In genomic region chr16:85614338-85615013, GRCh38 we compare ENCODE assay signal across 8 cellular contexts. TPM values are rescaled to one million over a fixed set of nuclear protein-coding genes. Genes with fewer than 3 reads are reported as not detected.
A peak's percentile ranks its signal among the peaks of the same experiment; 100 is the strongest.
DNase-seq lines count a peak whose midpoint lies in the region; ATAC-seq and TF ChIP-seq lines count a peak whose summit lies in the region.

No MANE protein-coding gene starts in this region.

- no peak for ATAC-seq in activated CD8-positive, alpha-beta T cell treated with anti-CD3 and anti-CD28 coated beads, Interleukin-2, amount 10 ng/mL, durations not matched to agents 7 days and 5 days
- ATAC-seq in GM18868 (IDR thresholded peaks at IDR 0.05; ENCODE audit: unreplicated experiment) = no peak

- peaks cover 2% of the 10 kb centered on the region for H3K36me3 Mint-ChIP-seq in activated CD4-positive, alpha-beta T cell treated with anti-CD3 and anti-CD28 coated beads, Interleukin-2, amount 10 ng/mL, durations not matched to agents 24 days and 14 days (ENCODE audit: low read depth)
- H3K36me3 Mint-ChIP-seq in activated CD8-positive, alpha-beta T cell treated with anti-CD3 and anti-CD28 coated beads, Interleukin-2, amount 10 ng/mL, durations not matched to agents 7 days and 5 days (ENCODE audit: low read depth) = peaks cover 14% of the 10 kb centered on the region
- H3K36me3 Mint-ChIP-seq in immature natural killer cell = no peaks in the 10 kb centered on the region

- peaks cover 30% of the 10 kb centered on the region for H3K4me1 Mint-ChIP-seq in activated CD4-positive, alpha-beta T cell treated with anti-CD3 and anti-CD28 coated beads, Interleukin-2, amount 10 ng/mL, durations not matched to agents 24 days and 14 days
- H3K4me1 Mint-ChIP-seq in activated CD8-positive, alpha-beta T cell treated with anti-CD3 and anti-CD28 coated beads, Interleukin-2, amount 10 ng/mL, durations not matched to agents 7 days and 5 days (ENCODE audit: low read depth) = peaks cover 57% of the 10 kb centered on the region
- peaks cover 57 to 65% of the 10 kb centered on the region in 2 donors for H3K4me1 Mint-ChIP-seq in immature natural killer cell

- no peaks in the 10 kb centered on the region for H3K36me3 ChIP-seq in thyroid gland

- TF ChIP-seq CTCF in thyroid gland (IDR thresholded peaks at IDR 0.05) = no peak

- DNase-seq in activated CD4-positive, alpha-beta T cell treated with anti-CD3 and anti-CD28 coated beads, Interleukin-2, amount 10 ng/mL, durations not matched to agents 24 days and 14 days = peak; percentile 64
- DNase-seq in activated CD4-positive, alpha-beta T cell treated with anti-CD3 and anti-CD28 coated beads for 1 hour = no peak
- peak; percentile 31 for DNase-seq in activated CD8-positive, alpha-beta T cell treated with anti-CD3 and anti-CD28 coated beads, Interleukin-2, amount 10 ng/mL, durations not matched to agents 7 days and 5 days
- DNase-seq in immature natural killer cell (no peak), thyroid gland (peak; percentile 45 to 51), T-helper 1 cell (no peak), DMS79 (lab: John Stamatoyannopoulos, UW) (no peak)

- POLR2A ChIA-PET in activated CD8-positive, alpha-beta T cell treated with anti-CD3 and anti-CD28 coated beads, Interleukin-2, amount 10 ng/mL, durations not matched to agents 7 days and 5 days (lab: Charles Lee) = interaction anchor here (1.3 to 3.2 kb wide), 2 partner anchors 44 to 60 kb away, joined by 3 to 23 read pairs; no protein-coding TSS in a partner anchor

- H3K27me3 Mint-ChIP-seq in activated CD4-positive, alpha-beta T cell treated with anti-CD3 and anti-CD28 coated beads, Interleukin-2, amount 10 ng/mL, durations not matched to agents 24 days and 14 days = peaks cover 7% of the 10 kb centered on the region
- H3K27me3 Mint-ChIP-seq in activated CD8-positive, alpha-beta T cell treated with anti-CD3 and anti-CD28 coated beads, Interleukin-2, amount 10 ng/mL, durations not matched to agents 7 days and 5 days (ENCODE audit: low read depth) = no peaks in the 10 kb centered on the region
- peaks cover 6 to 22% (median 13%) of the 10 kb centered on the region in 3 donors for H3K27me3 Mint-ChIP-seq in immature natural killer cell (ENCODE audit: low read depth in 3 of 3)

- no peak for TF ChIP-seq POLR2A in thyroid gland (IDR thresholded peaks at IDR 0.05)

- 30 to 45% methylated on average over 32 to 34 of the region's 41 CpGs for WGBS in thyroid gland, 2 donors

- CTCF ChIA-PET in activated CD8-positive, alpha-beta T cell treated with anti-CD3 and anti-CD28 coated beads, Interleukin-2, amount 10 ng/mL, durations not matched to agents 7 days and 5 days (lab: Charles Lee) = interaction anchor here (1.7 to 4.8 kb wide), 10 partner anchors 13 to 199 kb away, joined by 6 to 79 read pairs (median 29); no protein-coding TSS in a partner anchor

- peak overlapping the region; percentile 90 to 96 (median 95) for H3K27ac ChIP-seq in thyroid gland

- no peaks in the 10 kb centered on the region for H3K9me3 Mint-ChIP-seq in activated CD4-positive, alpha-beta T cell treated with anti-CD3 and anti-CD28 coated beads, Interleukin-2, amount 10 ng/mL, durations not matched to agents 24 days and 14 days
- H3K9me3 Mint-ChIP-seq in activated CD8-positive, alpha-beta T cell treated with anti-CD3 and anti-CD28 coated beads, Interleukin-2, amount 10 ng/mL, durations not matched to agents 7 days and 5 days (ENCODE audit: insufficient read depth) = no peaks in the 10 kb centered on the region
- no peaks in the 10 kb centered on the region for H3K9me3 Mint-ChIP-seq in immature natural killer cell

- H3K4me1 ChIP-seq in thyroid gland = peaks cover 67 to 72% of the 10 kb centered on the region in 2 donors

- H3K4me3 ChIP-seq in thyroid gland (replicated peaks in 1 of 3) = peak overlapping the region in 2 of 3 donors; percentile 11 to 71

- H3K27me3 ChIP-seq in thyroid gland = no peaks in the 10 kb centered on the region

- H3K27ac Mint-ChIP-seq in activated CD4-positive, alpha-beta T cell treated with anti-CD3 and anti-CD28 coated beads, Interleukin-2, amount 10 ng/mL, durations not matched to agents 24 days and 14 days = no peak overlapping the region
- no peak overlapping the region for H3K27ac Mint-ChIP-seq in activated CD8-positive, alpha-beta T cell treated with anti-CD3 and anti-CD28 coated beads, Interleukin-2, amount 10 ng/mL, durations not matched to agents 7 days and 5 days
- peak overlapping the region in 1 of 6 donors; percentile 87 for H3K27ac Mint-ChIP-seq in immature natural killer cell

- peak overlapping the region; percentile 51 for H3K4me3 Mint-ChIP-seq in activated CD4-positive, alpha-beta T cell treated with anti-CD3 and anti-CD28 coated beads, Interleukin-2, amount 10 ng/mL, durations not matched to agents 24 days and 14 days
- peak overlapping the region; percentile 76 for H3K4me3 Mint-ChIP-seq in activated CD8-positive, alpha-beta T cell treated with anti-CD3 and anti-CD28 coated beads, Interleukin-2, amount 10 ng/mL, durations not matched to agents 7 days and 5 days
- peak overlapping the region; percentile 36 to 54 (median 49) for H3K4me3 Mint-ChIP-seq in immature natural killer cell

- H3K9me3 ChIP-seq in thyroid gland = no peaks in the 10 kb centered on the region

- intact Hi-C loops in activated CD4-positive, alpha-beta T cell treated with anti-CD3 and anti-CD28 coated beads, Interleukin-2, amount 10 ng/mL, durations not matched to agents 24 days and 14 days (cut with micrococcal nuclease) = loop anchor here (5.0 kb wide), 1 partner anchor 587 kb away; the partner anchor contains the start of gene KIAA0513
- intact Hi-C loops in thyroid gland (cut with DNase I) = loop anchor here (5.0 kb wide), 1 partner anchor 52 kb away; no protein-coding TSS in a partner anchor

RNA-seq across cellular contexts. Expression of gene GSE1, which starts 1.4 kb away (rescaled TPM):
- total RNA-seq in activated CD4-positive, alpha-beta T cell treated with anti-CD3 and anti-CD28 coated beads, Interleukin-2, amount 10 ng/mL, durations not matched to agents 24 days and 14 days = 34.1 and 37.5 TPM in 2 replicates
- 10 to 100 TPM; 48.9 to 51.4 TPM for total RNA-seq in activated CD8-positive, alpha-beta T cell treated with anti-CD3 and anti-CD28 coated beads, Interleukin-2, amount 10 ng/mL, durations not matched to agents 7 days and 5 days
- 1 to 10 TPM in 2 of 3 donors, under 1 TPM in 1; 0.15 to 9.4 (median 2.9) TPM for polyA plus RNA-seq in immature natural killer cell
- 100 to 1,000 TPM in 1 of 4 donors, 10 to 100 TPM in 3; 54.2 to 155 (median 71.9) TPM for total RNA-seq in thyroid gland

Comparison
In these comparisons a context has a peak if more than half of its experiments do, and no peak if none do; other contexts are left out.
1. DNase-seq: peak in activated CD4-positive, alpha-beta T cell treated with anti-CD3 and anti-CD28 coated beads, Interleukin-2, amount 10 ng/mL, durations not matched to agents 24 days and 14 days (single experiment), activated CD8-positive, alpha-beta T cell treated with anti-CD3 and anti-CD28 coated beads, Interleukin-2, amount 10 ng/mL, durations not matched to agents 7 days and 5 days (single experiment) and thyroid gland (2 of 2); none in activated CD4-positive, alpha-beta T cell treated with anti-CD3 and anti-CD28 coated beads for 1 hour (single experiment), immature natural killer cell (0 of 3), T-helper 1 cell (0 of 5) and DMS79 (single experiment).
2. Peak in every context shown above with its lines, with median percentiles within 50 percentile points of each other: H3K4me3 Mint-ChIP-seq.